ENCODE assay signal across 28 cellular contexts in genomic region chr19:35353635-35354034, GRCh38. TPM values are rescaled to one million over a fixed set of nuclear protein-coding genes. Genes with fewer than 3 reads are reported as not detected.
DNase-seq lines count a peak whose midpoint lies in the region; ATAC-seq and TF ChIP-seq lines count a peak whose summit lies in the region.
"Had no signal": no experiment of that assay in that cellular context is flagged by ENCODE, and none has a peak within 500 bp of the region (broad histone marks: within the 10 kb centered on the region; RNA-seq: fewer than 3 reads in every experiment).

No MANE protein-coding gene starts in this region.

- H3K4me1 Mint-ChIP-seq in nephron progenitor cell, result peaks cover 47% of the 10 kb centered on the region

- no peaks in the 10 kb centered on the region for H4K20me1 ChIP-seq in mammary epithelial cell (ENCODE audit: insufficient read depth, low read length)

- no TSS peak for BruUV-seq in mammary epithelial cell (replicated peaks; lab: Mats Ljungman, UMichigan)

- H3K4me2 ChIP-seq in mammary epithelial cell (ENCODE audit: insufficient read depth, low read depth, low read length), result no peak overlapping the region

- H2AFZ ChIP-seq in mammary epithelial cell (ENCODE audit: low read depth, low read length), result no peak overlapping the region

- TF ChIP-seq CTCF in foreskin fibroblast (IDR thresholded peaks at IDR 0.05; ENCODE audit: low read depth, low read length), result no peak
- no peak for TF ChIP-seq CTCF in mammary epithelial cell (conservative IDR thresholded peaks at IDR 0.05 in 1 of 2, IDR thresholded peaks at IDR 0.05 in 1 of 2; ENCODE audit: extremely low read depth in 1 of 2, insufficient read depth in 1 of 2, low read depth in 1 of 2, low read length in 2 of 2)
- TF ChIP-seq CTCF in nephron progenitor cell (IDR thresholded peaks at IDR 0.05), result no peak

- H3K4me3 ChIP-seq in foreskin fibroblast (ENCODE audit: low read depth in 1 of 2, low read length in 2 of 2) (no peak overlapping the region), mammary epithelial cell (replicated peaks in 1 of 3; ENCODE audit: insufficient read depth in 1 of 3, low read depth in 2 of 3, low read length in 3 of 3) (no peak overlapping the region)
- H3K4me3 ChIP-seq: A549, esophagus squamous epithelium, pancreas, stomach, upper lobe of left lung had no signal

- no peaks in the 10 kb centered on the region for H3K9me3 Mint-ChIP-seq in nephron progenitor cell
- H3K9me3 Mint-ChIP-seq: naive thymus-derived CD8-positive, alpha-beta T cell; T-helper 2 cell treated with Interferon-gamma antibody and Interleukin-4, amounts not matched to agents 5 μg/mL and 100 μg/mL, for 36 hours had no signal

- intact Hi-C loops in sciatic nerve (cut with DNase I) (loop anchor here (5.0 kb wide), 1 partner anchor 144 kb away; no protein-coding TSS in a partner anchor), mammary epithelial cell (cut with micrococcal nuclease) (loop anchor here (2.0 to 10.0 kb wide), 3 partner anchors 193 to 361 kb away; partner anchors contain the start of gene KMT2B)

- no peaks in the 10 kb centered on the region for H3K27me3 ChIP-seq in mammary epithelial cell (ENCODE audit: insufficient read depth, low read length)
- H3K27me3 ChIP-seq: pancreas, upper lobe of left lung had no signal

- no peaks in the 10 kb centered on the region for H3K36me3 ChIP-seq in mammary epithelial cell (ENCODE audit: insufficient read depth, low read length)
- H3K36me3 ChIP-seq: esophagus squamous epithelium, pancreas, stomach, upper lobe of left lung had no signal

- peaks cover 19% of the 10 kb centered on the region for H3K27me3 Mint-ChIP-seq in nephron progenitor cell (ENCODE audit: low read depth, poor library complexity)

- CTCF ChIA-PET in mammary epithelial cell (lab: Charles Lee; ENCODE audit: low non-redundant PET), result interaction anchor here (0.6 kb wide), 1 partner anchor 213 kb away, joined by 8 read pairs; no protein-coding TSS in a partner anchor

- H3K27ac ChIP-seq in mammary epithelial cell (ENCODE audit: insufficient read depth, low read depth, low read length), result no peak overlapping the region
- H3K27ac ChIP-seq: A549, esophagus squamous epithelium, pancreas, stomach, upper lobe of left lung had no signal

- in situ Hi-C loops in SK-MEL-5 (cut with HindIII; ENCODE audit: low pct_unique_long_range_greater_than_20kb, low sequenced_read_pairs) (no loop called here), mammary epithelial cell (cut with MboI; ENCODE audit: low sequenced_read_pairs in 2 of 2) (loop anchor here in 1 of 2 donors (10.0 kb wide), 1 partner anchor 111 kb away; no protein-coding TSS in a partner anchor)

- H3K27ac Mint-ChIP-seq in nephron progenitor cell, result no peak overlapping the region
- H3K27ac Mint-ChIP-seq: T-helper 2 cell treated with Interferon-gamma antibody and Interleukin-4, amounts not matched to agents 5 μg/mL and 100 μg/mL, for 36 hours had no signal

- H3K4me3 Mint-ChIP-seq in nephron progenitor cell, result no peak overlapping the region
- H3K4me3 Mint-ChIP-seq: naive thymus-derived CD8-positive, alpha-beta T cell; T-helper 2 cell treated with Interferon-gamma antibody and Interleukin-4, amounts not matched to agents 5 μg/mL and 100 μg/mL, for 36 hours had no signal

- no peaks in the 10 kb centered on the region for H3K4me1 ChIP-seq in mammary epithelial cell (ENCODE audit: insufficient read depth, low read length)
- H3K4me1 ChIP-seq: A549 had no signal

- no peak for ATAC-seq in sciatic nerve

- DNase-seq in SIG-M5 treated with dmso at 0.1 percent for 504 hours (lab: John Stamatoyannopoulos, UW; ENCODE audit: unreplicated experiment) (peak; percentile 5), SIG-M5 (lab: John Stamatoyannopoulos, UW) (no peak), SK-MEL-5 (ENCODE audit: low read depth, low spot score) (peak; percentile 22), foreskin fibroblast (peak; percentile 6 to 10), sciatic nerve (ENCODE audit: low spot score) (peak; percentile 13), mammary epithelial cell (no peak), C1 segment of cervical spinal cord (lab: John Stamatoyannopoulos, UW) (no peak), nephron progenitor cell (no peak)
- DNase-seq: activated gamma-delta T cell; caudate nucleus; effector CD4-positive, alpha-beta T cell; esophagus squamous epithelium; GOT3; naive thymus-derived CD8-positive, alpha-beta T cell; NCI-H1105 treated with DMSO at 0.1 percent for 48 hours; NCI-H524 treated with DMSO at 0.1 percent for 48 hours; stimulated activated CD4-positive, alpha-beta T cell treated with anti-CD3 and anti-CD28 coated beads, Interleukin-2, amount 100 ng/mL, for 48 hours; stomach had no signal

- dilution Hi-C loops in mammary epithelial cell (cut with HindIII; ENCODE audit: low sequenced_read_pairs), result loop anchor here (5.0 kb wide), 4 partner anchors 71 to 204 kb away; partner anchors contain the start of gene HAMP

- 78% methylated on average over 9 of the region's 9 CpGs for WGBS in mammary epithelial cell (ENCODE audit: low coverage, missing lambda C conversion rate)

- no peaks in the 10 kb centered on the region for H3K9me3 ChIP-seq in mammary epithelial cell (replicated peaks; ENCODE audit: insufficient read depth, low read length)
- H3K9me3 ChIP-seq: A549, esophagus squamous epithelium, pancreas, stomach, upper lobe of left lung had no signal

- no peaks in the 10 kb centered on the region for H3K79me2 ChIP-seq in mammary epithelial cell (ENCODE audit: insufficient read depth, low read length)

- H3K36me3 Mint-ChIP-seq in nephron progenitor cell (ENCODE audit: low read depth), result no peaks in the 10 kb centered on the region
- H3K36me3 Mint-ChIP-seq: naive thymus-derived CD8-positive, alpha-beta T cell had no signal

- no peak overlapping the region for H3K9ac ChIP-seq in mammary epithelial cell (ENCODE audit: insufficient read depth, low read length)

RNA-seq across cellular contexts. Expression of gene FFAR3, which starts 4.6 kb away (rescaled TPM):
- not detected in 2 replicates for total RNA-seq in SK-MEL-5 (2014; rRNA removed; shearing (Covaris generic))
- polyA plus RNA-seq in SK-MEL-5 (2015; cell fraction: cytosol; rRNA removed), result 0.24 TPM in 1 of 2 replicates, not detected in the other
- not detected in 2 replicates for polyA plus RNA-seq in SK-MEL-5 (2015; cell fraction: nucleus; rRNA removed)
- total RNA-seq in sciatic nerve (0.76 TPM), mammary epithelial cell (not detected)
- polyA plus RNA-seq in mammary epithelial cell, result not detected
- not detected for polyA minus RNA-seq in mammary epithelial cell
- total RNA-seq: esophagus squamous epithelium; G401; LHCN-M2; lower leg skin; naive thymus-derived CD8-positive, alpha-beta T cell; skeletal muscle tissue; stomach had no signal
- polyA plus RNA-seq: A549; BJ; naive thymus-derived CD8-positive, alpha-beta T cell had no signal

RNA-seq across cellular contexts. Expression of gene FFAR1, which starts 5.9 kb away (rescaled TPM):
- total RNA-seq in SK-MEL-5 (2014; rRNA removed; shearing (Covaris generic)), result not detected in 2 replicates
- 0.12 TPM in 1 of 2 replicates, not detected in the other for polyA plus RNA-seq in SK-MEL-5 (2015; cell fraction: cytosol; rRNA removed)
- not detected in 2 replicates for polyA plus RNA-seq in SK-MEL-5 (2015; cell fraction: nucleus; rRNA removed)
- total RNA-seq in sciatic nerve (not detected), mammary epithelial cell (not detected)
- polyA plus RNA-seq in mammary epithelial cell, result not detected
- not detected for polyA minus RNA-seq in mammary epithelial cell
- total RNA-seq: esophagus squamous epithelium; G401; LHCN-M2; lower leg skin; naive thymus-derived CD8-positive, alpha-beta T cell; skeletal muscle tissue had no signal
- polyA plus RNA-seq: A549; BJ; naive thymus-derived CD8-positive, alpha-beta T cell; stomach had no signal

RNA-seq across cellular contexts. Expression of gene GPR42, which starts 17.2 kb away (rescaled TPM):
- total RNA-seq in SK-MEL-5 (2014; rRNA removed; shearing (Covaris generic)), result not detected in 2 replicates
- not detected in 2 replicates for polyA plus RNA-seq in SK-MEL-5 (2015; cell fraction: cytosol; rRNA removed)
- polyA plus RNA-seq in SK-MEL-5 (2015; cell fraction: nucleus; rRNA removed), result not detected in 2 replicates
- 0.58 TPM for total RNA-seq in sciatic nerve
- total RNA-seq in mammary epithelial cell, result not detected
- not detected for polyA plus RNA-seq in mammary epithelial cell
- polyA minus RNA-seq in mammary epithelial cell, result not detected
- total RNA-seq: esophagus squamous epithelium; G401; HT1080; LHCN-M2; lower leg skin; naive thymus-derived CD8-positive, alpha-beta T cell; skeletal muscle tissue; stomach had no signal
- polyA plus RNA-seq: A549; BJ; naive thymus-derived CD8-positive, alpha-beta T cell had no signal

RNA-seq across cellular contexts. Expression of gene CD22, which starts 24.6 kb away (rescaled TPM):
- 4.4 and 5.5 TPM in 2 replicates for total RNA-seq in SK-MEL-5 (2014; rRNA removed; shearing (Covaris generic))
- polyA plus RNA-seq in SK-MEL-5 (2015; cell fraction: cytosol; rRNA removed), result 10.1 and 12.8 TPM in 2 replicates
- polyA plus RNA-seq in SK-MEL-5 (2015; cell fraction: nucleus; rRNA removed), result 47.1 and 52.2 TPM in 2 replicates
- total RNA-seq in sciatic nerve (23.8 TPM), mammary epithelial cell (1 to 10 TPM in 1 of 2 donors, under 1 TPM in 1; 0.71 to 1.3 TPM)
- 0.71 TPM for polyA plus RNA-seq in mammary epithelial cell
- polyA minus RNA-seq in mammary epithelial cell, result not detected
- total RNA-seq: G401 had no signal
- polyA plus RNA-seq: BJ had no signal

Comparison
In these comparisons a context has a peak if more than half of its experiments do, and no peak if none do; other contexts are left out.
1. DNase-seq: peak in SIG-M5 treated with dmso at 0.1 percent for 504 hours (single experiment), SK-MEL-5 (single experiment), foreskin fibroblast (2 of 2) and sciatic nerve (single experiment); none in SIG-M5 (single experiment), mammary epithelial cell (single experiment), C1 segment of cervical spinal cord (0 of 14) and nephron progenitor cell (single experiment).